ENCODE assay signal across 8 cellular contexts in genomic region chr17:17994271-17994670, GRCh38. TPM values are rescaled to one million over a fixed set of nuclear protein-coding genes. Genes with fewer than 3 reads are reported as not detected.
DNase-seq lines count a peak whose midpoint lies in the region; ATAC-seq and TF ChIP-seq lines count a peak whose summit lies in the region.

No MANE protein-coding gene starts in this region.

- H3K27ac Mint-ChIP-seq in memory B cell = no peak overlapping the region
- H3K27ac Mint-ChIP-seq in CD4-positive, alpha-beta memory T cell = peak overlapping the region in 2 of 7 donors; percentile 11 to 27

- peak; percentile 55 for TF ChIP-seq CTCF in astrocyte of the cerebellum (IDR thresholded peaks at IDR 0.05; ENCODE audit: low read depth, low read length, missing control alignments)

- H3K36me3 ChIP-seq in CD4-positive, alpha-beta memory T cell (ENCODE audit: insufficient read depth, low read length) = no peaks in the 10 kb centered on the region

- H3K9me3 Mint-ChIP-seq in memory B cell = no peaks in the 10 kb centered on the region
- H3K9me3 Mint-ChIP-seq in CD4-positive, alpha-beta memory T cell = no peaks in the 10 kb centered on the region

- DNase-seq in COR-L47 (lab: John Stamatoyannopoulos, UW) = peak; percentile 29
- peak; percentile 17 for DNase-seq in M059J (ENCODE audit: low read depth)
- DNase-seq in astrocyte of the cerebellum (ENCODE audit: low read depth) = no peak
- DNase-seq in memory B cell (ENCODE audit: low spot score in 2 of 2) = no peak
- DNase-seq in CD4-positive, alpha-beta memory T cell = no peak
- no peak for DNase-seq in NK-92 treated with Interleukin-12 subunit alpha and Interleukin-12 subunit beta, amount 100 ng/mL, for 24 hours (lab: John Stamatoyannopoulos, UW)

- no peak overlapping the region for H3K4me3 Mint-ChIP-seq in memory B cell
- H3K4me3 Mint-ChIP-seq in CD4-positive, alpha-beta memory T cell = no peak overlapping the region

- H3K27ac ChIP-seq in CD4-positive, alpha-beta memory T cell (ENCODE audit: low read depth, low read length) = no peak overlapping the region

- no peaks in the 10 kb centered on the region for H3K4me1 Mint-ChIP-seq in memory B cell
- no peaks in the 10 kb centered on the region for H3K4me1 Mint-ChIP-seq in CD4-positive, alpha-beta memory T cell

- no peaks in the 10 kb centered on the region for H3K27me3 Mint-ChIP-seq in memory B cell
- H3K27me3 Mint-ChIP-seq in CD4-positive, alpha-beta memory T cell = no peaks in the 10 kb centered on the region

- in situ Hi-C loops in astrocyte of the cerebellum (cut with HindIII; ENCODE audit: low sequenced_read_pairs) = no loop called here

- H3K36me3 Mint-ChIP-seq in memory B cell = no peaks in the 10 kb centered on the region
- no peaks in the 10 kb centered on the region for H3K36me3 Mint-ChIP-seq in CD4-positive, alpha-beta memory T cell

- ATAC-seq in memory B cell (ENCODE audit: low read depth) (peak; percentile 49), HG02884 (IDR thresholded peaks at IDR 0.05; ENCODE audit: unreplicated experiment) (no peak), HG03521 (IDR thresholded peaks at IDR 0.05; ENCODE audit: unreplicated experiment) (no peak)

- POLR2A ChIA-PET in CD4-positive, alpha-beta memory T cell (lab: Charles Lee; ENCODE audit: partially characterized antibody) = no interaction called here

- H3K4me3 ChIP-seq in astrocyte of the cerebellum (ENCODE audit: low read depth, low read length) = no peak overlapping the region
- H3K4me3 ChIP-seq in CD4-positive, alpha-beta memory T cell (ENCODE audit: low read length in 2 of 2) = no peak overlapping the region

- no peaks in the 10 kb centered on the region for H3K9me3 ChIP-seq in CD4-positive, alpha-beta memory T cell (ENCODE audit: control insufficient read depth in 1 of 2, low read length in 2 of 2)

- intact Hi-C loops in CD4-positive, alpha-beta memory T cell (cut with micrococcal nuclease) = no loop called here

- no peaks in the 10 kb centered on the region for H3K4me1 ChIP-seq in CD4-positive, alpha-beta memory T cell (ENCODE audit: insufficient read depth, low read length)

- CTCF ChIA-PET in CD4-positive, alpha-beta memory T cell (lab: Charles Lee; ENCODE audit: partially characterized antibody) = no interaction called here

- no peaks in the 10 kb centered on the region for H3K27me3 ChIP-seq in CD4-positive, alpha-beta memory T cell (ENCODE audit: insufficient read depth, low read length)

RNA-seq across cellular contexts. Expression of gene DRC3, which starts 21.6 kb away (rescaled TPM):
- total RNA-seq in M059J (2014; rRNA removed; shearing (Covaris generic)) = 0.12 and 0.69 TPM in 2 replicates
- total RNA-seq in CD4-positive, alpha-beta memory T cell = under 1 TPM; 0.64 to 0.67 TPM
- polyA plus RNA-seq in CD4-positive, alpha-beta memory T cell = under 1 TPM in 1 of 2 donors, not detected in 1; 0.24 TPM

RNA-seq across cellular contexts. Expression of gene TOM1L2, which starts 22.1 kb away (rescaled TPM):
- total RNA-seq in M059J (2014; rRNA removed; shearing (Covaris generic)) = 27.7 and 38.3 TPM in 2 replicates
- total RNA-seq in CD4-positive, alpha-beta memory T cell = 10 to 100 TPM; 59.4 to 63.1 TPM
- 10 to 100 TPM in 1 of 2 donors, 1 to 10 TPM in 1; 1.6 to 12.0 TPM for polyA plus RNA-seq in CD4-positive, alpha-beta memory T cell

RNA-seq across cellular contexts. Expression of gene ATPAF2, which starts 44.7 kb away (rescaled TPM):
- 12.3 and 14.4 TPM in 2 replicates for total RNA-seq in M059J (2014; rRNA removed; shearing (Covaris generic))
- 10 to 100 TPM; 24.1 to 24.3 TPM for total RNA-seq in CD4-positive, alpha-beta memory T cell
- polyA plus RNA-seq in CD4-positive, alpha-beta memory T cell = 10 to 100 TPM; 16.6 to 18.0 TPM

RNA-seq across cellular contexts. Expression of gene GID4, which starts 44.9 kb away (rescaled TPM):
- total RNA-seq in M059J (2014; rRNA removed; shearing (Covaris generic)) = 5.9 and 8.2 TPM in 2 replicates
- 10 to 100 TPM; 11.1 to 13.1 TPM for total RNA-seq in CD4-positive, alpha-beta memory T cell
- 1 to 10 TPM; 6.5 to 8.4 TPM for polyA plus RNA-seq in CD4-positive, alpha-beta memory T cell

Comparison
In these comparisons a context has a peak if more than half of its experiments do, and no peak if none do; other contexts are left out.
1. DNase-seq: peak in COR-L47 (single experiment) and M059J (single experiment); none in astrocyte of the cerebellum (single experiment), memory B cell (0 of 2), CD4-positive, alpha-beta memory T cell (0 of 5) and NK-92 treated with Interleukin-12 subunit alpha and Interleukin-12 subunit beta, amount 100 ng/mL, for 24 hours (single experiment).